14 cellular contexts compared by ENCODE assay signal in the genomic region with DNA sequence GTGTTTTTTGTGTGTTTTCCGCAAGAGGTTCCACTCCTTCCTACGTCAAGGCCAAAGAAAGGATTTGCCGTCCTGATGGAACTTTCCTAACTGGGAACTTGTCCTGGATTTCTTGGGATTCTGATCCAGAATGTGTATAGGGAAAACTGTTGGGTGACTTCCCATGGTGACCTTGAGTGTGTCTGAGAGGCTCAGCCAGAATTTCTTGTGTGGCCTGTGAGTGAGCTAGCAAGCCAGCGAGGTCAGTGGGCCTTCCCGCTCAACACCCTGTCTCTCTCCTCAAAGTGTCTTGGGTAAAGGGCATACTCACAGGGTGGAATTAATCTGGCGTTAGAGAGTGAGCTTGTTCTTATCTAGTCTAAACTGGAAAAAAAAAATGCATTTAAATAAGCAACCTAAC. TPM values are rescaled to one million over a fixed set of nuclear protein-coding genes. Genes with fewer than 3 reads are reported as not detected.
DNase-seq lines count a peak whose midpoint lies in the region; ATAC-seq and TF ChIP-seq lines count a peak whose summit lies in the region.
"Had no signal": no experiment of that assay in that cellular context is flagged by ENCODE, and none has a peak within 500 bp of the region (broad histone marks: within the 10 kb centered on the region; RNA-seq: fewer than 3 reads in every experiment).

No MANE protein-coding gene starts in this region.

- H3K36me3 ChIP-seq in HUES6 (ENCODE audit: control insufficient read depth, insufficient read depth, low read length) (0 out of 2 replicates have a peak, but pooled peaks cover 5% of the 10 kb centered on the region), lower lobe of right lung (no peaks in the 10 kb centered on the region), smooth muscle cell (ENCODE audit: low read depth) (no peaks in the 10 kb centered on the region)

- no peaks in the 10 kb centered on the region for H3K27me3 ChIP-seq in HUES6 (ENCODE audit: control insufficient read depth, insufficient read depth, low read length)
- H3K27me3 ChIP-seq in lower lobe of right lung (ENCODE audit: low read depth): no peaks in the 10 kb centered on the region
- no peaks in the 10 kb centered on the region for H3K27me3 ChIP-seq in smooth muscle cell (ENCODE audit: low read depth)

- H3K4me3 ChIP-seq in HUES6 (ENCODE audit: low read depth, low read length): no peak overlapping the region
- H3K4me3 ChIP-seq in lower lobe of right lung: no peak overlapping the region
- H3K4me3 ChIP-seq in smooth muscle cell: no peak overlapping the region

- DNase-seq in epithelial cell of prostate (ENCODE audit: low read depth, low spot score) (no peak), lower lobe of right lung (no peak), smooth muscle cell (lab: John Stamatoyannopoulos, UW; ENCODE audit: unreplicated experiment) (no peak), RWPE1 (ENCODE audit: low spot score) (no peak), AG08395 (ENCODE audit: low spot score) (no peak), NCI-H146 treated with DMSO at 0.1 percent for 48 hours (lab: John Stamatoyannopoulos, UW; ENCODE audit: unreplicated experiment) (no peak)
- no peak for DNase-seq in activated naive CD4-positive, alpha-beta T cell treated with Interleukin-2 at 50 U/mL for 16 hours
- DNase-seq: activated CD8-positive, alpha-beta memory T cell treated with anti-CD3 and anti-CD28 coated beads, Interleukin-2, amount 50 U/mL, for 48 hours; AML-193; natural killer cell; NCI-H1105 treated with DMSO at 0.1 percent for 48 hours; NCI-H526 treated with DMSO at 0.1 percent for 48 hours; RPMI8226 had no signal

- H2AFZ ChIP-seq in smooth muscle cell (ENCODE audit: low read depth): no peak overlapping the region

- H3K79me2 ChIP-seq in smooth muscle cell (ENCODE audit: low read depth): peaks cover 38% of the 10 kb centered on the region

- TF ChIP-seq CTCF in lower lobe of right lung (IDR thresholded peaks at IDR 0.05): no peak
- no peak for TF ChIP-seq CTCF in smooth muscle cell (IDR thresholded peaks at IDR 0.05; ENCODE audit: borderline replicate concordance, insufficient read depth, poor library complexity, severe bottlenecking)
- TF ChIP-seq CTCF in RWPE1 (conservative IDR thresholded peaks at IDR 0.05; ENCODE audit: low read depth): no peak

- peaks cover 57% of the 10 kb centered on the region for H3K4me1 ChIP-seq in HUES6 (ENCODE audit: control insufficient read depth, insufficient read depth, low read length)
- H3K4me1 ChIP-seq in lower lobe of right lung: peaks cover 37% of the 10 kb centered on the region
- H3K4me1 ChIP-seq in smooth muscle cell (ENCODE audit: low read depth): peaks cover 23% of the 10 kb centered on the region

- H4K20me1 ChIP-seq in smooth muscle cell (ENCODE audit: low read depth): peaks cover 50% of the 10 kb centered on the region

- H3K27ac ChIP-seq in HUES6 (ENCODE audit: low read depth, low read length) (peak overlapping the region; percentile 46), epithelial cell of prostate (peak overlapping the region; percentile 18), lower lobe of right lung (peak overlapping the region; percentile 51), smooth muscle cell (ENCODE audit: low read depth) (peak overlapping the region; percentile 68), RWPE1 (no peak overlapping the region)

- CTCF ChIA-PET in RWPE1 (lab: Yijun Ruan, JAX): no interaction called here

- peak overlapping the region; percentile 33 for H3K9ac ChIP-seq in HUES6 (ENCODE audit: low read length)
- peak overlapping the region; percentile 7 for H3K9ac ChIP-seq in smooth muscle cell (ENCODE audit: low read depth)

- POLR2A ChIA-PET in RWPE1 (lab: Yijun Ruan, JAX; ENCODE audit: low non-redundant PET): no interaction called here

- H3F3A ChIP-seq in smooth muscle cell (ENCODE audit: low read depth): no peaks in the 10 kb centered on the region

- WGBS in smooth muscle cell (ENCODE audit: low lambda C conversion rate): 60% methylated on average over 6 of the region's 6 CpGs

- intact Hi-C loops in lower lobe of right lung (cut with DNase I): no loop called here

- peak overlapping the region; percentile 71 for H3K4me2 ChIP-seq in smooth muscle cell

- ATAC-seq in lower lobe of right lung: peak in 1 of 2 donors; percentile 57
- ATAC-seq: natural killer cell had no signal

- H3K9me3 ChIP-seq in HUES6 (ENCODE audit: control insufficient read depth, insufficient read depth, low read depth, low read length) (no peaks in the 10 kb centered on the region), lower lobe of right lung (no peaks in the 10 kb centered on the region), smooth muscle cell (replicated peaks; ENCODE audit: low read depth) (no peaks in the 10 kb centered on the region)

RNA-seq across cellular contexts. Expression of a gene that starts 20.3 kb away (rescaled TPM):
- total RNA-seq in lower lobe of right lung (11.3 TPM), smooth muscle cell (3.7 and 4.7 TPM in 2 replicates)
- polyA plus RNA-seq in smooth muscle cell: 5.5 and 8.8 TPM in 2 replicates
